In the genomic region with DNA sequence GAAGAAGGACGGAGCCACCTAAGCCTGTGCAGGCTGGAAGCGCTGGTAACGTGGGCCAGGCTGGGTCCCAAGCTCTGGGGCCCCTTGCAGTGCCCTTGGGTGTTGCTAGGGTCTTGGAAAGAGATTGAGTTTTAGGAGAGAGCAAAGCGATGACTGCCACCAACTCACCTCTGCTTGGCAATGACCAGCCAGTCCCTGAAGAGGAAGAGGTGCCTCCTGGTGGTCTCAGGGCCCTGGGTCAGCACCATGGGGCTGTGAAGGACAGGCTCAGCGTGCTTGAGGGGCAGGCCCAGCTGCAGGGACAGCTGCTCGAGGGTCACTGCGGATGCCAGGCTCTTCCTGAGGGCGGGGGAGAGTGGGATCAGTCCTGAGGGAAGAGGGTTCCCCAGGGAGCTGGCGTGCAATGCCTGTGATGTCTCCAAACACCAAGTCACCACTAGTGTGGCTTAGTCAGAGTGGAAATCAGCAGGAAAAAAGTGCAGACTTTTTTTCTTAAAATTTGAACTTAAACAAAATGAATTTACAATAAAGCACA, we compare ENCODE assay signal across 1 cellular context.
TF ChIP-seq lines count a peak whose summit lies in the region.

No MANE protein-coding gene starts in this region.

TF ChIP-seq in H1, 55 proteins besides CTCF, POLR2A, EP300 and RAD21:
- TF ChIP-seq, protein P1, sequence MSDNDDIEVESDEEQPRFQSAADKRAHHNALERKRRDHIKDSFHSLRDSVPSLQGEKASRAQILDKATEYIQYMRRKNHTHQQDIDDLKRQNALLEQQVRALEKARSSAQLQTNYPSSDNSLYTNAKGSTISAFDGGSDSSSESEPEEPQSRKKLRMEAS (IDR thresholded peaks at IDR 0.05): no peak
- TF ChIP-seq MAFK (IDR thresholded peaks at IDR 0.05; ENCODE audit: low read depth, low read length): no peak
- TF ChIP-seq POU5F1 (IDR thresholded peaks at IDR 0.05; ENCODE audit: low read depth, low read length): no peak
- no peak for TF ChIP-seq TAF1 (IDR thresholded peaks at IDR 0.05; ENCODE audit: low read depth, low read length)
- TF ChIP-seq PHF8 (conservative IDR thresholded peaks at IDR 0.05; ENCODE audit: low read depth, low read length): no peak
- no peak for TF ChIP-seq CBX5 (IDR thresholded peaks at IDR 0.05; ENCODE audit: low read depth, low read length)
- TF ChIP-seq RXRA (IDR thresholded peaks at IDR 0.05; ENCODE audit: insufficient read depth, low read depth, low read length): no peak
- no peak for TF ChIP-seq HDAC2 (IDR thresholded peaks at IDR 0.05; ENCODE audit: borderline replicate concordance in 1 of 2, low read depth in 2 of 2, low read length in 2 of 2)
- TF ChIP-seq RNF2 (IDR thresholded peaks at IDR 0.05; ENCODE audit: borderline replicate concordance, low read depth, low read length, missing control alignments, poor library complexity, severe bottlenecking): no peak
- TF ChIP-seq, protein P2, sequence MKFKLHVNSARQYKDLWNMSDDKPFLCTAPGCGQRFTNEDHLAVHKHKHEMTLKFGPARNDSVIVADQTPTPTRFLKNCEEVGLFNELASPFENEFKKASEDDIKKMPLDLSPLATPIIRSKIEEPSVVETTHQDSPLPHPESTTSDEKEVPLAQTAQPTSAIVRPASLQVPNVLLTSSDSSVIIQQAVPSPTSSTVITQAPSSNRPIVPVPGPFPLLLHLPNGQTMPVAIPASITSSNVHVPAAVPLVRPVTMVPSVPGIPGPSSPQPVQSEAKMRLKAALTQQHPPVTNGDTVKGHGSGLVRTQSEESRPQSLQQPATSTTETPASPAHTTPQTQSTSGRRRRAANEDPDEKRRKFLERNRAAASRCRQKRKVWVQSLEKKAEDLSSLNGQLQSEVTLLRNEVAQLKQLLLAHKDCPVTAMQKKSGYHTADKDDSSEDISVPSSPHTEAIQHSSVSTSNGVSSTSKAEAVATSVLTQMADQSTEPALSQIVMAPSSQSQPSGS (IDR thresholded peaks at IDR 0.05; ENCODE audit: low read length): no peak
- no peak for TF ChIP-seq JUN (IDR thresholded peaks at IDR 0.05; ENCODE audit: low read depth, low read length)
- TF ChIP-seq YY1 (IDR thresholded peaks at IDR 0.05; ENCODE audit: low read depth, low read length): no peak
- TF ChIP-seq, protein P3, sequence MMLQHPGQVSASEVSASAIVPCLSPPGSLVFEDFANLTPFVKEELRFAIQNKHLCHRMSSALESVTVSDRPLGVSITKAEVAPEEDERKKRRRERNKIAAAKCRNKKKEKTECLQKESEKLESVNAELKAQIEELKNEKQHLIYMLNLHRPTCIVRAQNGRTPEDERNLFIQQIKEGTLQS (IDR thresholded peaks at IDR 0.05; ENCODE audit: insufficient read depth, low read depth, low read length): no peak
- TF ChIP-seq BACH1 (IDR thresholded peaks at IDR 0.05; ENCODE audit: low read length): no peak
- TF ChIP-seq EGR1 (IDR thresholded peaks at IDR 0.05; ENCODE audit: borderline replicate concordance, low read depth, low read length): no peak
- no peak for TF ChIP-seq ASH2L (IDR thresholded peaks at IDR 0.05; ENCODE audit: low read length)
- TF ChIP-seq NRF1 (IDR thresholded peaks at IDR 0.05; ENCODE audit: low read depth, low read length): no peak
- no peak for TF ChIP-seq GABPA (IDR thresholded peaks at IDR 0.05; ENCODE audit: borderline replicate concordance, insufficient read depth, low read length)
